Comparison of ENCODE assay signal across 1 cellular context in the genomic region with DNA sequence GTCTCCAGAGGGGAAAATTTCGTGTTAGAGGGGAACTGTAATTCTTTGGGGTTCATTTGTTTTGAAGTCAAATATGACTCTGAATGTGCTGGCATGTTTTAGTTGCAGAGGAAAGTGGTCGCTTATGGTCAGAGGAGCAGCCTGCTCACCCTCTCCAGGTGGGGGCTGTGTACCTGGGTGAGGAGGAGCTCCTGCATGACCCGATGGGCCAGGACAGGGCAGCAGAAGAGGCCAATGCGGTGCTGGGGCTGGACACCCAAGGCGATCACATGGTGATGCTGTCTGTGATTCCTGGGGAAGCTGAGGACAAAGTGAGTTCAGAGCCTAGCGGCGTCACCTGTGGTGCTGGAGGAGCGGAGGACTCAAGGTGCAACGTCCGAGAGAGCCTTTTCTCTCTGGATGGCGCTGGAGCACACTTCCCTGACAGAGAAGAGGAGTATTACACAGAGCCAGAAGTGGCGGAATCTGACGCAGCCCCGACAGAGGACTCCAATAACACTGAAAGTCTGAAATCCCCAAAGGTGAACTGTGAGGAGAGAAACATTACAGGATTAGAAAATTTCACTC.
TF ChIP-seq lines count a peak whose summit lies in the region.

No MANE protein-coding gene starts in this region.

TF ChIP-seq in GM23338, 12 proteins besides CTCF, POLR2A, EP300 and RAD21 (continued from another document):
- no peak for TF ChIP-seq STAT1 (IDR thresholded peaks at IDR 0.05; ENCODE audit: unreplicated experiment)
- no peak for TF ChIP-seq JUNB (IDR thresholded peaks at IDR 0.05; ENCODE audit: unreplicated experiment)
- no peak for TF ChIP-seq POLR2AphosphoS5 (IDR thresholded peaks at IDR 0.05; ENCODE audit: low read depth)
